ENCODE assay signal across 1 cellular context in the genomic region with DNA sequence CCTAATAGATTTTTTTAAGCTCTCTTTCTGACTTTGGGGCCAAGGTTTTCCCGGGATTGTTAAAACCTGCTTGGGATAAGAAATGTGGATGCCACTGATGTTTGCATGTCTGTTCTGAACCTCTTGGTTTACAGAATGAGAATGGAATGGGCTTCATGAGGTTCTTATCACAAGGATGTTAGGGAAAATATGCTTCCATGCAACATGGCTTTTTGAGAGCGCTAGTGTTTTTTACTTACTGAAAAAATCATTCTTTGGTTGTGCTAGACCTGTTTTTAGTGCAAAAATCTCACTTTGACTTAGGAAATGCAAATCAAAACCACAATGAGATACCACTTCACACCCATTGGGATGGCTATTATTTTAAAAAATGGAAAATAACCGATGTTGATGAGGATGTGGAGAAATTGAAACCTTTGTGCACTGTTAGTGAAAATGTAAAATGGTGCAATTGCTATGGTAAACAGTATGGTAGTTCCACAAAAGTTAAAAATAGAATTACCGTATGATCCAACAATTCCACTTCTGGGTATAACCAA.
TF ChIP-seq lines count a peak whose summit lies in the region.

No MANE protein-coding gene starts in this region.

TF ChIP-seq in IMR-90, 13 proteins besides CTCF, POLR2A, EP300 and RAD21:
- no peak for TF ChIP-seq MAFK (IDR thresholded peaks at IDR 0.05; ENCODE audit: low read depth, low read length)
- no peak for TF ChIP-seq BHLHE40 (IDR thresholded peaks at IDR 0.05; ENCODE audit: low read depth, low read length)
- no peak for TF ChIP-seq CEBPB (IDR thresholded peaks at IDR 0.05; ENCODE audit: low read depth, low read length)
- TF ChIP-seq MXI1 (IDR thresholded peaks at IDR 0.05; ENCODE audit: borderline replicate concordance, low read depth, low read length): no peak
- no peak for TF ChIP-seq RFX5 (IDR thresholded peaks at IDR 0.05; ENCODE audit: low read depth, low read length)
- TF ChIP-seq RCOR1 (IDR thresholded peaks at IDR 0.05; ENCODE audit: insufficient replicate concordance, low read length): no peak
- no peak for TF ChIP-seq NFE2L2 (IDR thresholded peaks at IDR 0.05; ENCODE audit: low read depth, low read length)
- TF ChIP-seq, protein P1, sequence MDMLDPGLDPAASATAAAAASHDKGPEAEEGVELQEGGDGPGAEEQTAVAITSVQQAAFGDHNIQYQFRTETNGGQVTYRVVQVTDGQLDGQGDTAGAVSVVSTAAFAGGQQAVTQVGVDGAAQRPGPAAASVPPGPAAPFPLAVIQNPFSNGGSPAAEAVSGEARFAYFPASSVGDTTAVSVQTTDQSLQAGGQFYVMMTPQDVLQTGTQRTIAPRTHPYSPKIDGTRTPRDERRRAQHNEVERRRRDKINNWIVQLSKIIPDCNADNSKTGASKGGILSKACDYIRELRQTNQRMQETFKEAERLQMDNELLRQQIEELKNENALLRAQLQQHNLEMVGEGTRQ (IDR thresholded peaks at IDR 0.05; ENCODE audit: low read depth, low read length): no peak
- TF ChIP-seq, protein P2, sequence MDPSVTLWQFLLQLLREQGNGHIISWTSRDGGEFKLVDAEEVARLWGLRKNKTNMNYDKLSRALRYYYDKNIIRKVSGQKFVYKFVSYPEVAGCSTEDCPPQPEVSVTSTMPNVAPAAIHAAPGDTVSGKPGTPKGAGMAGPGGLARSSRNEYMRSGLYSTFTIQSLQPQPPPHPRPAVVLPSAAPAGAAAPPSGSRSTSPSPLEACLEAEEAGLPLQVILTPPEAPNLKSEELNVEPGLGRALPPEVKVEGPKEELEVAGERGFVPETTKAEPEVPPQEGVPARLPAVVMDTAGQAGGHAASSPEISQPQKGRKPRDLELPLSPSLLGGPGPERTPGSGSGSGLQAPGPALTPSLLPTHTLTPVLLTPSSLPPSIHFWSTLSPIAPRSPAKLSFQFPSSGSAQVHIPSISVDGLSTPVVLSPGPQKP (IDR thresholded peaks at IDR 0.05; ENCODE audit: borderline replicate concordance, low read depth, low read length): no peak
- no peak for TF ChIP-seq CHD1 (IDR thresholded peaks at IDR 0.05; ENCODE audit: low read depth, low read length)
- TF ChIP-seq MAZ (IDR thresholded peaks at IDR 0.05; ENCODE audit: borderline replicate concordance, low read depth, low read length): no peak
- no peak for TF ChIP-seq FOS (IDR thresholded peaks at IDR 0.05; ENCODE audit: low read depth, low read length)
- TF ChIP-seq SMC3 (IDR thresholded peaks at IDR 0.05; ENCODE audit: low read depth, low read length): no peak
